2 cellular contexts compared by ENCODE assay signal in genomic region chr11:47961383-47961782, GRCh38.
TF ChIP-seq lines count a peak whose summit lies in the region.

No MANE protein-coding gene starts in this region.

TF ChIP-seq in GM23338, 12 proteins besides CTCF, POLR2A, EP300 and RAD21:
- no peak for TF ChIP-seq JUNB (IDR thresholded peaks at IDR 0.05; ENCODE audit: unreplicated experiment)
- TF ChIP-seq EZH2 (IDR thresholded peaks at IDR 0.05; ENCODE audit: low read depth, unreplicated experiment): no peak
- TF ChIP-seq REST (IDR thresholded peaks at IDR 0.05; ENCODE audit: unreplicated experiment): no peak
- TF ChIP-seq ETS1 (IDR thresholded peaks at IDR 0.05): no peak
- TF ChIP-seq ZNF462 (CRISPR knock-in tag; IDR thresholded peaks at IDR 0.05): no peak
- no peak for TF ChIP-seq POLR2AphosphoS5 (IDR thresholded peaks at IDR 0.05; ENCODE audit: low read depth)
- TF ChIP-seq CREB1 (CRISPR knock-in tag; IDR thresholded peaks at IDR 0.05; ENCODE audit: low read depth): no peak
- TF ChIP-seq STAT1 (IDR thresholded peaks at IDR 0.05; ENCODE audit: unreplicated experiment): no peak
- TF ChIP-seq ZNF114 (CRISPR knock-in tag; IDR thresholded peaks at IDR 0.05): no peak
- TF ChIP-seq NANOG (IDR thresholded peaks at IDR 0.05; ENCODE audit: borderline replicate concordance): no peak
- TF ChIP-seq EZH2phosphoT487 (IDR thresholded peaks at IDR 0.05; ENCODE audit: unreplicated experiment): no peak
- TF ChIP-seq ZNF331 (CRISPR knock-in tag; IDR thresholded peaks at IDR 0.05; ENCODE audit: low read depth): no peak

TF ChIP-seq in K562, 482 proteins besides CTCF, POLR2A, EP300 and RAD21 (continues in another document):
- TF ChIP-seq NFIX (CRISPR knock-in tag; IDR thresholded peaks at IDR 0.05; ENCODE audit: low read depth) (no peak), ZSCAN29 (IDR thresholded peaks at IDR 0.05) (no peak), BRD4 (IDR thresholded peaks at IDR 0.05) (no peak), ZNF263 (CRISPR knock-in tag; IDR thresholded peaks at IDR 0.05; ENCODE audit: borderline replicate concordance) (no peak), BMI1 (IDR thresholded peaks at IDR 0.05; ENCODE audit: low read length) (no peak), GABPA (tag; conservative IDR thresholded peaks at IDR 0.05; ENCODE audit: low read depth) (peak; percentile 32; the same call in 1 of the 2 replicates), CSDE1 (IDR thresholded peaks at IDR 0.05) (no peak), DEAF1 (CRISPR knock-in tag; IDR thresholded peaks at IDR 0.05) (no peak), MIER1 (IDR thresholded peaks at IDR 0.05; ENCODE audit: low read depth) (no peak), ETV1 (tag; conservative IDR thresholded peaks at IDR 0.05; ENCODE audit: low read depth) (no peak), DDX20 (tag; IDR thresholded peaks at IDR 0.05; ENCODE audit: low read depth) (no peak), SIN3B (IDR thresholded peaks at IDR 0.05; ENCODE audit: low read depth) (no peak), HES1 (IDR thresholded peaks at IDR 0.05; ENCODE audit: low read depth) (no peak), PBX2 (CRISPR knock-in tag; IDR thresholded peaks at IDR 0.05; ENCODE audit: low read depth) (no peak), PBX2 (tag; conservative IDR thresholded peaks at IDR 0.05; ENCODE audit: low read depth) (peak; percentile 90), SFPQ (IDR thresholded peaks at IDR 0.05; ENCODE audit: low read depth, low read length) (no peak), NFYB (IDR thresholded peaks at IDR 0.05; ENCODE audit: extremely low read depth, insufficient read length) (peak; percentile 27), NELFE (IDR thresholded peaks at IDR 0.05; ENCODE audit: insufficient read depth, insufficient read length) (no peak), NKRF (IDR thresholded peaks at IDR 0.05; ENCODE audit: borderline replicate concordance) (no peak), HMGN3 (IDR thresholded peaks at IDR 0.05; ENCODE audit: borderline replicate concordance, extremely low read depth, insufficient read length, low read depth, low read length) (no peak), E2F6 (IDR thresholded peaks at IDR 0.05; ENCODE audit: borderline replicate concordance in 1 of 2, extremely low read depth in 1 of 2, insufficient read depth in 1 of 2, insufficient read length in 1 of 2, low read depth in 1 of 2, low read length in 1 of 2, poor library complexity in 1 of 2, severe bottlenecking in 1 of 2) (peak in 1 of 2 experiments; percentile 10), PKNOX1 (IDR thresholded peaks at IDR 0.05) (peak; percentile 97), JUND (IDR thresholded peaks at IDR 0.05; ENCODE audit: borderline replicate concordance, low read depth, low read length) (no peak), JUND (tag; IDR thresholded peaks at IDR 0.05; ENCODE audit: borderline replicate concordance, low read depth, low read length) (no peak), ZFPM2 (CRISPR knock-in tag; IDR thresholded peaks at IDR 0.05) (no peak), RCOR1 (IDR thresholded peaks at IDR 0.05; ENCODE audit: borderline replicate concordance in 1 of 2, low read depth in 2 of 2, low read length in 2 of 2) (no peak), HNRNPLL (IDR thresholded peaks at IDR 0.05; ENCODE audit: low read depth, low read length, poor library complexity, severe bottlenecking) (no peak), PRMT5 (CRISPR knock-in tag; IDR thresholded peaks at IDR 0.05) (no peak), VEZF1 (CRISPR knock-in tag; IDR thresholded peaks at IDR 0.05) (peak; percentile 16; the same call in 1 of the 2 replicates), HDAC8 (tag; IDR thresholded peaks at IDR 0.05) (no peak), ZNF398 (CRISPR knock-in tag; IDR thresholded peaks at IDR 0.05) (no peak), NR2C1 (IDR thresholded peaks at IDR 0.05) (no peak), NR2C1 (tag; IDR thresholded peaks at IDR 0.05) (no peak), ELK1 (CRISPR knock-in tag; IDR thresholded peaks at IDR 0.05) (no peak), ETV6 (IDR thresholded peaks at IDR 0.05; ENCODE audit: borderline replicate concordance in 1 of 2, low read depth in 2 of 2, low read length in 1 of 2) (no peak), ETV6 (CRISPR knock-in tag; IDR thresholded peaks at IDR 0.05; ENCODE audit: borderline replicate concordance) (no peak), ZNF395 (CRISPR knock-in tag; IDR thresholded peaks at IDR 0.05) (no peak)
